Comparison of ENCODE assay signal across 17 cellular contexts in genomic region chr3:72345980-72346379, GRCh38.
DNase-seq lines count a peak whose midpoint lies in the region; TF ChIP-seq lines count a peak whose summit lies in the region.
"Had no signal": no experiment of that assay in that cellular context is flagged by ENCODE, and none has a peak within 500 bp of the region (broad histone marks: within the 10 kb centered on the region; RNA-seq: fewer than 3 reads in every experiment).

No MANE protein-coding gene starts in this region.

- no peaks in the 10 kb centered on the region for H3K9me2 ChIP-seq in hepatocyte (replicated peaks; ENCODE audit: insufficient read depth)

- no peaks in the 10 kb centered on the region for H3K27me3 Mint-ChIP-seq in activated naive CD4-positive, alpha-beta T cell treated with anti-CD3 and anti-CD28 coated beads, Interleukin-2, amount 50 U/mL, for 24 hours
- H3K27me3 Mint-ChIP-seq: activated CD4-positive, alpha-beta T cell treated with anti-CD3 and anti-CD28 coated beads for 36 hours had no signal

- no peak overlapping the region for H2AFZ ChIP-seq in hepatocyte

- no peaks in the 10 kb centered on the region for H3K36me3 Mint-ChIP-seq in activated naive CD4-positive, alpha-beta T cell treated with anti-CD3 and anti-CD28 coated beads, Interleukin-2, amount 50 U/mL, for 24 hours
- H3K36me3 Mint-ChIP-seq: brain had no signal

- H3K9me3 Mint-ChIP-seq in activated naive CD4-positive, alpha-beta T cell treated with anti-CD3 and anti-CD28 coated beads, Interleukin-2, amount 50 U/mL, for 24 hours, result no peaks in the 10 kb centered on the region

- DNase-seq in activated naive CD4-positive, alpha-beta T cell (lab: John Stamatoyannopoulos, UW), result no peak
- DNase-seq in SJSA1 (ENCODE audit: low read depth in 1 of 2, low spot score in 2 of 2) (no peak), hepatocyte (ENCODE audit: low spot score) (no peak), stomach (no peak), AG20443 (ENCODE audit: low spot score) (no peak), Peyer's patch (no peak), NCI-H1092 treated with DMSO at 0.1 percent for 48 hours (lab: John Stamatoyannopoulos, UW) (no peak)
- DNase-seq: activated CD4-positive, alpha-beta T cell treated with anti-CD3 and anti-CD28 coated beads for 36 hours; activated effector memory CD4-positive, alpha-beta T cell treated with Interleukin-2 at 50 U/mL for 16 hours; effector CD4-positive, alpha-beta T cell; midbrain; NCI-H1436; NCI-H446; OCI-M1 had no signal

- no peak for TF ChIP-seq EP300 in stomach (IDR thresholded peaks at IDR 0.05)

- no peaks in the 10 kb centered on the region for H3K79me2 ChIP-seq in hepatocyte

- intact Hi-C loops in stomach (cut with DNase I; ENCODE audit: low total_unique reads), result no loop called here

- peaks cover 36% of the 10 kb centered on the region for H3K4me1 ChIP-seq in SJSA1 (replicated peaks)
- H3K4me1 ChIP-seq in hepatocyte (ENCODE audit: insufficient read depth), result peaks cover 15% of the 10 kb centered on the region
- peaks cover 0 to 42% (median 18%) of the 10 kb centered on the region in 4 donors for H3K4me1 ChIP-seq in stomach
- peaks cover 0 to 7% (median 0%) of the 10 kb centered on the region in 4 donors for H3K4me1 ChIP-seq in Peyer's patch

- TF ChIP-seq POLR2A in stomach (IDR thresholded peaks at IDR 0.05), result no peak
- TF ChIP-seq POLR2A in Peyer's patch (IDR thresholded peaks at IDR 0.05), result no peak

- no peak for TF ChIP-seq CTCF in hepatocyte (IDR thresholded peaks at IDR 0.05; ENCODE audit: poor library complexity)
- TF ChIP-seq CTCF in stomach (IDR thresholded peaks at IDR 0.05), result no peak
- TF ChIP-seq CTCF in Peyer's patch (IDR thresholded peaks at IDR 0.05), result no peak

- H3K36me3 ChIP-seq in SJSA1, result no peaks in the 10 kb centered on the region
- H3K36me3 ChIP-seq in hepatocyte (replicated peaks; ENCODE audit: insufficient read depth, low read depth), result no peaks in the 10 kb centered on the region
- H3K36me3 ChIP-seq in stomach, result no peaks in the 10 kb centered on the region
- no peaks in the 10 kb centered on the region for H3K36me3 ChIP-seq in Peyer's patch

- WGBS in hepatocyte (ENCODE audit: low lambda C conversion rate, missing lambda C conversion rate), result 76% methylated on average over 7 of the region's 7 CpGs
- 74 to 95% (median 88%) methylated on average over 6 to 7 of the region's 7 CpGs for WGBS in stomach, 5 donors

- H4K20me1 ChIP-seq in hepatocyte (ENCODE audit: insufficient read depth, poor library complexity, severe bottlenecking), result no peaks in the 10 kb centered on the region

- peak overlapping the region; percentile 39 for H3K27ac ChIP-seq in SJSA1
- peak overlapping the region; percentile 51 for H3K27ac ChIP-seq in hepatocyte
- peak overlapping the region in 3 of 5 donors; percentile 60 to 75 (median 64) for H3K27ac ChIP-seq in stomach
- H3K27ac ChIP-seq in Peyer's patch, result no peak overlapping the region
- H3K27ac ChIP-seq: foreskin keratinocyte had no signal

- H3K4me2 ChIP-seq in hepatocyte, result no peak overlapping the region

- peaks cover 78% of the 10 kb centered on the region for H3K4me1 Mint-ChIP-seq in activated naive CD4-positive, alpha-beta T cell treated with anti-CD3 and anti-CD28 coated beads, Interleukin-2, amount 50 U/mL, for 24 hours

- H3K27me3 ChIP-seq in SJSA1 (replicated peaks), result no peaks in the 10 kb centered on the region
- no peaks in the 10 kb centered on the region for H3K27me3 ChIP-seq in hepatocyte
- H3K27me3 ChIP-seq in stomach, result no peaks in the 10 kb centered on the region
- H3K27me3 ChIP-seq in Peyer's patch, result no peaks in the 10 kb centered on the region
- H3K27me3 ChIP-seq: foreskin keratinocyte had no signal

- H3K4me3 ChIP-seq in SJSA1, result no peak overlapping the region
- no peak overlapping the region for H3K4me3 ChIP-seq in hepatocyte
- H3K4me3 ChIP-seq in stomach, result no peak overlapping the region
- H3K4me3 ChIP-seq in Peyer's patch, result no peak overlapping the region

- H3K4me3 Mint-ChIP-seq in activated naive CD4-positive, alpha-beta T cell treated with anti-CD3 and anti-CD28 coated beads, Interleukin-2, amount 50 U/mL, for 24 hours, result peak overlapping the region; percentile 51
- H3K4me3 Mint-ChIP-seq: activated CD4-positive, alpha-beta T cell treated with anti-CD3 and anti-CD28 coated beads for 36 hours; brain had no signal

- H3K9me3 ChIP-seq in SJSA1 (replicated peaks) (no peaks in the 10 kb centered on the region), hepatocyte (ENCODE audit: low read depth) (no peaks in the 10 kb centered on the region), stomach (no peaks in the 10 kb centered on the region), Peyer's patch (no peaks in the 10 kb centered on the region)

- H3K27ac Mint-ChIP-seq in activated naive CD4-positive, alpha-beta T cell treated with anti-CD3 and anti-CD28 coated beads, Interleukin-2, amount 50 U/mL, for 24 hours, result peak overlapping the region; percentile 74

Comparison
In these comparisons a context has a peak if more than half of its experiments do, and no peak if none do; other contexts are left out.
1. H3K27ac ChIP-seq: peak in SJSA1 (single experiment), hepatocyte (single experiment) and stomach (3 of 5); none in Peyer's patch (0 of 4).